Comparison of ENCODE assay signal across 8 cellular contexts in genomic region chr2:9739508-9739907, GRCh38.
DNase-seq lines count a peak whose midpoint lies in the region; ATAC-seq and TF ChIP-seq lines count a peak whose summit lies in the region.

No MANE protein-coding gene starts in this region.

- H3K4me1 Mint-ChIP-seq in CD8-positive, alpha-beta T cell (ENCODE audit: low read depth): peaks cover 44% of the 10 kb centered on the region

- CTCF ChIA-PET in CD8-positive, alpha-beta T cell (lab: Charles Lee): no interaction called here

- H3K9me3 ChIP-seq in CD8-positive, alpha-beta T cell (ENCODE audit: low read length): no peaks in the 10 kb centered on the region
- H3K9me3 ChIP-seq in SJCRH30 (replicated peaks) (peaks cover 9% of the 10 kb centered on the region), adipocyte (ENCODE audit: control insufficient read depth, low read length) (peaks cover 7% of the 10 kb centered on the region), mucosa of rectum (ENCODE audit: control insufficient read depth in 2 of 2, low read length in 2 of 2) (no peaks in the 10 kb centered on the region), vagina (no peaks in the 10 kb centered on the region)

- intact Hi-C loops in CD8-positive, alpha-beta T cell (cut with DNase I, micrococcal nuclease): no loop called here
- intact Hi-C loops in vagina (cut with DNase I): no loop called here

- H3K36me3 ChIP-seq in CD8-positive, alpha-beta T cell (ENCODE audit: insufficient read depth, low read length): no peaks in the 10 kb centered on the region
- H3K36me3 ChIP-seq in SJCRH30 (no peaks in the 10 kb centered on the region), adipocyte (ENCODE audit: control insufficient read depth, insufficient read depth, low read length, severe bottlenecking) (no peaks in the 10 kb centered on the region), mucosa of rectum (ENCODE audit: control insufficient read depth in 2 of 2, insufficient read depth in 2 of 2, low read length in 2 of 2) (no peaks in the 10 kb centered on the region), vagina (no peaks in the 10 kb centered on the region)

- H3K36me3 Mint-ChIP-seq in CD8-positive, alpha-beta T cell: no peaks in the 10 kb centered on the region

- H3K4me3 ChIP-seq in CD8-positive, alpha-beta T cell (ENCODE audit: low read depth, low read length): peak overlapping the region; percentile 12
- H3K4me3 ChIP-seq in SJCRH30 (peak overlapping the region; percentile 39), adipocyte (ENCODE audit: low read length) (peak overlapping the region; percentile 67), mucosa of rectum (ENCODE audit: low read length in 2 of 2) (peak overlapping the region; percentile 57 to 61), vagina (peak overlapping the region; percentile 19 to 45)

- no peaks in the 10 kb centered on the region for H3K9me3 Mint-ChIP-seq in CD8-positive, alpha-beta T cell

- no peak overlapping the region for H3K27ac ChIP-seq in CD8-positive, alpha-beta T cell (ENCODE audit: low read depth, low read length)
- no peak overlapping the region for H3K27ac ChIP-seq in SJCRH30
- H3K27ac ChIP-seq in mucosa of rectum (ENCODE audit: low read depth in 2 of 2, low read length in 2 of 2): peak overlapping the region; percentile 83 to 85
- H3K27ac ChIP-seq in vagina: peak overlapping the region; percentile 72

- DNase-seq in CD8-positive, alpha-beta T cell: peak in 6 of 7 experiments; percentile 42 to 76 (median 58)
- DNase-seq in SJCRH30 (no peak), adipocyte (ENCODE audit: low read depth) (no peak), vagina (ENCODE audit: extremely low spot score in 2 of 2) (no peak), COR-L47 (lab: John Stamatoyannopoulos, UW) (no peak)

- no peak for TF ChIP-seq POLR2A in vagina (IDR thresholded peaks at IDR 0.05)

- H3K27me3 ChIP-seq in CD8-positive, alpha-beta T cell (ENCODE audit: insufficient read depth, low read length): no peaks in the 10 kb centered on the region
- H3K27me3 ChIP-seq in SJCRH30 (no peaks in the 10 kb centered on the region), adipocyte (replicated peaks; ENCODE audit: control insufficient read depth, insufficient read depth, low read length) (no peaks in the 10 kb centered on the region), mucosa of rectum (ENCODE audit: control insufficient read depth in 2 of 2, insufficient read depth in 2 of 2, low read length in 2 of 2) (no peaks in the 10 kb centered on the region), vagina (no peaks in the 10 kb centered on the region)

- no peaks in the 10 kb centered on the region for H3K27me3 Mint-ChIP-seq in CD8-positive, alpha-beta T cell (ENCODE audit: low read depth)

- ATAC-seq in CD8-positive, alpha-beta T cell: peak; percentile 80
- ATAC-seq in GM21529 (IDR thresholded peaks at IDR 0.05; ENCODE audit: unreplicated experiment) (no peak), GM18867 (IDR thresholded peaks at IDR 0.05; ENCODE audit: unreplicated experiment) (no peak)

- TF ChIP-seq CTCF in CD8-positive, alpha-beta T cell (IDR thresholded peaks at IDR 0.05): no peak
- TF ChIP-seq CTCF in vagina (IDR thresholded peaks at IDR 0.05): no peak

- H3K9ac ChIP-seq in adipocyte (ENCODE audit: low read length) (peak overlapping the region; percentile 69), mucosa of rectum (ENCODE audit: low read depth in 1 of 2, low read length in 2 of 2) (peak overlapping the region; percentile 70)

- peak overlapping the region; percentile 82 for H3K4me3 Mint-ChIP-seq in CD8-positive, alpha-beta T cell

- H3K4me1 ChIP-seq in CD8-positive, alpha-beta T cell (ENCODE audit: insufficient read depth, low read length): peaks cover 32% of the 10 kb centered on the region
- H3K4me1 ChIP-seq in SJCRH30 (no peaks in the 10 kb centered on the region; the same call in 1 of the 2 replicates), adipocyte (ENCODE audit: control insufficient read depth, insufficient read depth, low read length) (peaks cover 12% of the 10 kb centered on the region), mucosa of rectum (ENCODE audit: control insufficient read depth in 2 of 2, insufficient read depth in 2 of 2, low read length in 2 of 2) (peaks cover 16 to 20% of the 10 kb centered on the region in 2 donors), vagina (peaks cover 13% of the 10 kb centered on the region)

- POLR2A ChIA-PET in CD8-positive, alpha-beta T cell (lab: Charles Lee): interaction anchor here (0.6 kb wide), 1 partner anchor 122 kb away, joined by 3 read pairs; no protein-coding TSS in a partner anchor

- H3K27ac Mint-ChIP-seq in CD8-positive, alpha-beta T cell: peak overlapping the region; percentile 87

Comparison
In these comparisons a context has a peak if more than half of its experiments do, and no peak if none do; other contexts are left out.
1. DNase-seq: peak in CD8-positive, alpha-beta T cell (6 of 7); none in SJCRH30 (0 of 2), adipocyte (single experiment), vagina (0 of 2) and COR-L47 (single experiment).
2. H3K27ac ChIP-seq: peak in mucosa of rectum (2 of 2) and vagina (single experiment); none in CD8-positive, alpha-beta T cell (single experiment) and SJCRH30 (single experiment).
3. H3K4me3 ChIP-seq: peak in every context shown above with its lines; median percentile 67 in adipocyte; 59 in mucosa of rectum; 39 in SJCRH30; 32 in vagina; 12 in CD8-positive, alpha-beta T cell.